Comparison of ENCODE assay signal across 8 cellular contexts in the genomic region with DNA sequence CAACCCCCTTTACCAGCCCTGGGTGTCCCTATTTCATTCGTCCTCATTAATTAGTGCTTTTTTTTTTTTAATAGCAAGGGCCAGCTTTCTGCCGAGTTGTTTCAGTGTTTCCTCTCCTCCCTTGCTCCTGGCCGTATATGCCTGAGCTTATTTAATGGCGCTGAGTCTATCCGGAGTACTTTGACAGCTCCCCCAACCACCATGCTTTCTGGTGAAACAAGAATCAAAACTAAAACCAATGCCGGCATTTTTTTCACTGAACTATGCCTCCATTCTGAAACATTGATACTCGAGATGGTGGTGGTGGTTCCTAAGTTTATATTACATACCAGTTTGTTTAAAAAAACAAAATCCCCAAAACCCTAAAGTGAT. TPM values are rescaled to one million over a fixed set of nuclear protein-coding genes. Genes with fewer than 3 reads are reported as not detected.
DNase-seq lines count a peak whose midpoint lies in the region; ATAC-seq, FAIRE-seq and TF ChIP-seq lines count a peak whose summit lies in the region.

No MANE protein-coding gene starts in this region.

- WGBS in aorta, 2 donors: 1% methylated on average over 7 of the region's 7 CpGs

- no peak for TF ChIP-seq CTCF in omental fat pad (IDR thresholded peaks at IDR 0.05)

- CTCF ChIA-PET in HEK293T (lab: Yijun Ruan, JAX): interaction anchor here (0.7 to 1.1 kb wide), 2 partner anchors 34 to 1224 kb away, joined by 3 to 4 read pairs; no protein-coding TSS in a partner anchor

- peak overlapping the region; percentile 85 for H3K9ac ChIP-seq in NT2/D1 (ENCODE audit: insufficient read length, low read depth)

- DNase-seq in Daoy (ENCODE audit: low read depth) (peak; percentile 47), HEK293T (ENCODE audit: extremely low spot score) (peak; percentile 59), NT2/D1 (ENCODE audit: low read depth, low spot score) (no peak), lung microvascular endothelial cell (ENCODE audit: low read depth in 2 of 2) (peak; percentile 62 to 64), aorta (no peak), omental fat pad (ENCODE audit: low spot score) (no peak), GM12892 (ENCODE audit: insufficient read length) (no peak)
- DNase-seq in central memory CD4-positive, alpha-beta T cell: peak; percentile 12

- H3K9me3 ChIP-seq in NT2/D1 (ENCODE audit: insufficient read depth, low read length): peaks cover 7% of the 10 kb centered on the region; the same call in 1 of the 2 replicates
- H3K9me3 ChIP-seq in aorta (ENCODE audit: control insufficient read depth, low read length): no peaks in the 10 kb centered on the region

- intact Hi-C loops in aorta (cut with DNase I): loop anchor here in 1 of 2 donors (2.0 to 5.0 kb wide), 2 partner anchors 65 to 1414 kb away; no protein-coding TSS in a partner anchor

- peak overlapping the region in 1 of 2 donors; percentile 89 for H3K27ac ChIP-seq in aorta (ENCODE audit: low read depth in 1 of 2, low read length in 2 of 2)

- peak overlapping the region; percentile 70 for H3K4me3 ChIP-seq in NT2/D1 (ENCODE audit: insufficient read length, low read depth)
- H3K4me3 ChIP-seq in aorta (ENCODE audit: low read length in 2 of 2): peak overlapping the region; percentile 50 to 72

- H3K4me1 ChIP-seq in NT2/D1 (ENCODE audit: insufficient read depth, insufficient read length) (no peaks in the 10 kb centered on the region), aorta (ENCODE audit: control insufficient read depth in 1 of 2, insufficient read depth in 2 of 2, low read length in 2 of 2) (no peaks in the 10 kb centered on the region)

- ATAC-seq in aorta (ENCODE audit: low FRiP score) (no peak), omental fat pad (ENCODE audit: low FRiP score) (no peak)

- POLR2A ChIA-PET in HEK293T (lab: Yijun Ruan, JAX): interaction anchor here (1.0 to 2.0 kb wide), 8 partner anchors 9 to 436 kb away, joined by 3 to 7 read pairs (median 3); a partner anchor contains a TSS

- H3K27me3 ChIP-seq in NT2/D1 (ENCODE audit: insufficient read depth, insufficient read length) (peaks cover 14% of the 10 kb centered on the region), aorta (ENCODE audit: control insufficient read depth in 1 of 2, insufficient read depth in 2 of 2, low read length in 1 of 2) (no peaks in the 10 kb centered on the region)

- TF ChIP-seq POLR2A in GM12892 (IDR thresholded peaks at IDR 0.05; ENCODE audit: low read depth, low read length): no peak

- H3K36me3 ChIP-seq in NT2/D1 (ENCODE audit: insufficient read depth, insufficient read length, low read length) (peaks cover 4% of the 10 kb centered on the region), aorta (ENCODE audit: control insufficient read depth in 1 of 2, insufficient read depth in 2 of 2, low read length in 1 of 2) (no peaks in the 10 kb centered on the region)

- FAIRE-seq in GM12892 (lab: Jason Lieb, UNC): no peak

TF ChIP-seq in HEK293T, 16 proteins besides CTCF, POLR2A, EP300 and RAD21:
- TF ChIP-seq, protein P1, sequence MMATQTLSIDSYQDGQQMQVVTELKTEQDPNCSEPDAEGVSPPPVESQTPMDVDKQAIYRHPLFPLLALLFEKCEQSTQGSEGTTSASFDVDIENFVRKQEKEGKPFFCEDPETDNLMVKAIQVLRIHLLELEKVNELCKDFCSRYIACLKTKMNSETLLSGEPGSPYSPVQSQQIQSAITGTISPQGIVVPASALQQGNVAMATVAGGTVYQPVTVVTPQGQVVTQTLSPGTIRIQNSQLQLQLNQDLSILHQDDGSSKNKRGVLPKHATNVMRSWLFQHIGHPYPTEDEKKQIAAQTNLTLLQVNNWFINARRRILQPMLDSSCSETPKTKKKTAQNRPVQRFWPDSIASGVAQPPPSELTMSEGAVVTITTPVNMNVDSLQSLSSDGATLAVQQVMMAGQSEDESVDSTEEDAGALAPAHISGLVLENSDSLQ (IDR thresholded peaks at IDR 0.05): no peak
- TF ChIP-seq ARNT (IDR thresholded peaks at IDR 0.05) (no peak), FOXM1 (IDR thresholded peaks at IDR 0.05; ENCODE audit: borderline replicate concordance) (no peak), ZNF384 (IDR thresholded peaks at IDR 0.05) (no peak), LEF1 (IDR thresholded peaks at IDR 0.05; ENCODE audit: borderline replicate concordance) (no peak), TARDBP (IDR thresholded peaks at IDR 0.05) (no peak), L3MBTL2 (conservative IDR thresholded peaks at IDR 0.05) (no peak), CTBP1 (IDR thresholded peaks at IDR 0.05; ENCODE audit: borderline replicate concordance) (no peak), FOXK2 (IDR thresholded peaks at IDR 0.05) (no peak), NFRKB (IDR thresholded peaks at IDR 0.05) (no peak), SP1 (IDR thresholded peaks at IDR 0.05) (no peak)

RNA-seq across cellular contexts. Expression of a gene that starts 1.2 kb away (rescaled TPM):
- total RNA-seq in Daoy (2014; rRNA removed; shearing (Covaris generic)): 21.0 and 32.6 TPM in 2 replicates
- total RNA-seq in lung microvascular endothelial cell (24.4 and 32.3 TPM in 2 replicates), aorta (10 to 100 TPM; 13.2 to 16.8 TPM), omental fat pad (10 to 100 TPM in 2 of 4 donors, 1 to 10 TPM in 2; 6.5 to 36.9 (median 11.2) TPM)
- 10 to 100 TPM in 1 of 2 donors, 1 to 10 TPM in 1; 2.4 to 11.5 TPM for polyA plus RNA-seq in aorta
- polyA plus RNA-seq in GM12892 (2012; ENCODE audit: missing spikeins): 2.9 TPM

RNA-seq across cellular contexts. Expression of a gene that starts 57.9 kb away (rescaled TPM):
- 0.71 and 1.1 TPM in 2 replicates for total RNA-seq in Daoy (2014; rRNA removed; shearing (Covaris generic))
- total RNA-seq in lung microvascular endothelial cell: not detected in 2 replicates
- total RNA-seq in aorta: under 1 TPM in 1 of 2 donors, not detected in 1; 0.06 TPM
- not detected for polyA plus RNA-seq in aorta
- not detected for total RNA-seq in omental fat pad
- not detected for polyA plus RNA-seq in GM12892 (2012; ENCODE audit: missing spikeins)

Comparison
In these comparisons a context has a peak if more than half of its experiments do, and no peak if none do; other contexts are left out.
1. DNase-seq: peak in Daoy (single experiment), HEK293T (single experiment), central memory CD4-positive, alpha-beta T cell (single experiment) and lung microvascular endothelial cell (2 of 2); none in NT2/D1 (single experiment), aorta (0 of 2), omental fat pad (single experiment) and GM12892 (single experiment).